In genomic region chr11:119030329-119031047, GRCh38 we compare ENCODE assay signal across 1 cellular context.
TF ChIP-seq lines count a peak whose summit lies in the region.

SLC37A4 (minus strand) TSS chr11:119030877.

TF ChIP-seq in HEK293, 187 proteins besides CTCF, POLR2A, EP300 and RAD21 (continued from another document and continues in another):
- TF ChIP-seq ZNF518A (tag by site-specific recombination; conservative IDR thresholded peaks at IDR 0.05; ENCODE audit: low read depth): no peak
- TF ChIP-seq ZNF157 (tag by site-specific recombination; IDR thresholded peaks at IDR 0.05): no peak
- no peak for TF ChIP-seq ZNF184 (tag by site-specific recombination; IDR thresholded peaks at IDR 0.05)
- no peak for TF ChIP-seq ZNF600 (tag by site-specific recombination; IDR thresholded peaks at IDR 0.05)
- no peak for TF ChIP-seq KLF7 (tag by site-specific recombination; IDR thresholded peaks at IDR 0.05; ENCODE audit: borderline replicate concordance)
- TF ChIP-seq ZNF521 (tag by site-specific recombination; IDR thresholded peaks at IDR 0.05): no peak
- TF ChIP-seq ZNF501 (tag by site-specific recombination; IDR thresholded peaks at IDR 0.05): peak; percentile 73
- TF ChIP-seq ZSCAN23 (tag by site-specific recombination; IDR thresholded peaks at IDR 0.05): no peak
- no peak for TF ChIP-seq ZNF707 (tag by site-specific recombination; IDR thresholded peaks at IDR 0.05)
- TF ChIP-seq ZNF701 (tag by site-specific recombination; IDR thresholded peaks at IDR 0.05): no peak
- no peak for TF ChIP-seq ZBTB17 (tag by site-specific recombination; IDR thresholded peaks at IDR 0.05)
- TF ChIP-seq ZBTB21 (tag by site-specific recombination; IDR thresholded peaks at IDR 0.05): 0 out of 2 replicates have a peak, but pooled peaks have one; percentile 13
- TF ChIP-seq ZNF16 (tag by site-specific recombination; IDR thresholded peaks at IDR 0.05; ENCODE audit: low read depth): no peak
- TF ChIP-seq ZNF266 (tag by site-specific recombination; IDR thresholded peaks at IDR 0.05; ENCODE audit: low read depth): no peak
- no peak for TF ChIP-seq ZNF560 (tag by site-specific recombination; IDR thresholded peaks at IDR 0.05; ENCODE audit: borderline replicate concordance)
- TF ChIP-seq, protein P1, sequence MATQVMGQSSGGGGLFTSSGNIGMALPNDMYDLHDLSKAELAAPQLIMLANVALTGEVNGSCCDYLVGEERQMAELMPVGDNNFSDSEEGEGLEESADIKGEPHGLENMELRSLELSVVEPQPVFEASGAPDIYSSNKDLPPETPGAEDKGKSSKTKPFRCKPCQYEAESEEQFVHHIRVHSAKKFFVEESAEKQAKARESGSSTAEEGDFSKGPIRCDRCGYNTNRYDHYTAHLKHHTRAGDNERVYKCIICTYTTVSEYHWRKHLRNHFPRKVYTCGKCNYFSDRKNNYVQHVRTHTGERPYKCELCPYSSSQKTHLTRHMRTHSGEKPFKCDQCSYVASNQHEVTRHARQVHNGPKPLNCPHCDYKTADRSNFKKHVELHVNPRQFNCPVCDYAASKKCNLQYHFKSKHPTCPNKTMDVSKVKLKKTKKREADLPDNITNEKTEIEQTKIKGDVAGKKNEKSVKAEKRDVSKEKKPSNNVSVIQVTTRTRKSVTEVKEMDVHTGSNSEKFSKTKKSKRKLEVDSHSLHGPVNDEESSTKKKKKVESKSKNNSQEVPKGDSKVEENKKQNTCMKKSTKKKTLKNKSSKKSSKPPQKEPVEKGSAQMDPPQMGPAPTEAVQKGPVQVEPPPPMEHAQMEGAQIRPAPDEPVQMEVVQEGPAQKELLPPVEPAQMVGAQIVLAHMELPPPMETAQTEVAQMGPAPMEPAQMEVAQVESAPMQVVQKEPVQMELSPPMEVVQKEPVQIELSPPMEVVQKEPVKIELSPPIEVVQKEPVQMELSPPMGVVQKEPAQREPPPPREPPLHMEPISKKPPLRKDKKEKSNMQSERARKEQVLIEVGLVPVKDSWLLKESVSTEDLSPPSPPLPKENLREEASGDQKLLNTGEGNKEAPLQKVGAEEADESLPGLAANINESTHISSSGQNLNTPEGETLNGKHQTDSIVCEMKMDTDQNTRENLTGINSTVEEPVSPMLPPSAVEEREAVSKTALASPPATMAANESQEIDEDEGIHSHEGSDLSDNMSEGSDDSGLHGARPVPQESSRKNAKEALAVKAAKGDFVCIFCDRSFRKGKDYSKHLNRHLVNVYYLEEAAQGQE (tag by site-specific recombination; IDR thresholded peaks at IDR 0.05): peak; percentile 57
- peak; percentile 79 for TF ChIP-seq SP2 (tag by site-specific recombination; IDR thresholded peaks at IDR 0.05)
- TF ChIP-seq, protein P2, sequence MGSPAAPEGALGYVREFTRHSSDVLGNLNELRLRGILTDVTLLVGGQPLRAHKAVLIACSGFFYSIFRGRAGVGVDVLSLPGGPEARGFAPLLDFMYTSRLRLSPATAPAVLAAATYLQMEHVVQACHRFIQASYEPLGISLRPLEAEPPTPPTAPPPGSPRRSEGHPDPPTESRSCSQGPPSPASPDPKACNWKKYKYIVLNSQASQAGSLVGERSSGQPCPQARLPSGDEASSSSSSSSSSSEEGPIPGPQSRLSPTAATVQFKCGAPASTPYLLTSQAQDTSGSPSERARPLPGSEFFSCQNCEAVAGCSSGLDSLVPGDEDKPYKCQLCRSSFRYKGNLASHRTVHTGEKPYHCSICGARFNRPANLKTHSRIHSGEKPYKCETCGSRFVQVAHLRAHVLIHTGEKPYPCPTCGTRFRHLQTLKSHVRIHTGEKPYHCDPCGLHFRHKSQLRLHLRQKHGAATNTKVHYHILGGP (tag by site-specific recombination; IDR thresholded peaks at IDR 0.05): no peak
- TF ChIP-seq ZNF449 (tag by site-specific recombination; IDR thresholded peaks at IDR 0.05): no peak
- TF ChIP-seq SP3 (tag by site-specific recombination; IDR thresholded peaks at IDR 0.05): peak; percentile 80
- no peak for TF ChIP-seq ZNF488 (tag by site-specific recombination; IDR thresholded peaks at IDR 0.05)
- no peak for TF ChIP-seq ZNF311 (tag by site-specific recombination; IDR thresholded peaks at IDR 0.05; ENCODE audit: borderline replicate concordance)
- TF ChIP-seq, protein P3, sequence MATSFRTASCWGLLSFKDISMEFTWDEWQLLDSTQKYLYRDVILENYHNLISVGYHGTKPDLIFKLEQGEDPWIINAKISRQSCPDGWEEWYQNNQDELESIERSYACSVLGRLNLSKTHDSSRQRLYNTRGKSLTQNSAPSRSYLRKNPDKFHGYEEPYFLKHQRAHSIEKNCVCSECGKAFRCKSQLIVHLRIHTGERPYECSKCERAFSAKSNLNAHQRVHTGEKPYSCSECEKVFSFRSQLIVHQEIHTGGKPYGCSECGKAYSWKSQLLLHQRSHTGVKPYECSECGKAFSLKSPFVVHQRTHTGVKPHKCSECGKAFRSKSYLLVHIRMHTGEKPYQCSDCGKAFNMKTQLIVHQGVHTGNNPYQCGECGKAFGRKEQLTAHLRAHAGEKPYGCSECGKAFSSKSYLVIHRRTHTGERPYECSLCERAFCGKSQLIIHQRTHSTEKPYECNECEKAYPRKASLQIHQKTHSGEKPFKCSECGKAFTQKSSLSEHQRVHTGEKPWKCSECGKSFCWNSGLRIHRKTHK (tag by site-specific recombination; IDR thresholded peaks at IDR 0.05): no peak
- TF ChIP-seq, protein P4, sequence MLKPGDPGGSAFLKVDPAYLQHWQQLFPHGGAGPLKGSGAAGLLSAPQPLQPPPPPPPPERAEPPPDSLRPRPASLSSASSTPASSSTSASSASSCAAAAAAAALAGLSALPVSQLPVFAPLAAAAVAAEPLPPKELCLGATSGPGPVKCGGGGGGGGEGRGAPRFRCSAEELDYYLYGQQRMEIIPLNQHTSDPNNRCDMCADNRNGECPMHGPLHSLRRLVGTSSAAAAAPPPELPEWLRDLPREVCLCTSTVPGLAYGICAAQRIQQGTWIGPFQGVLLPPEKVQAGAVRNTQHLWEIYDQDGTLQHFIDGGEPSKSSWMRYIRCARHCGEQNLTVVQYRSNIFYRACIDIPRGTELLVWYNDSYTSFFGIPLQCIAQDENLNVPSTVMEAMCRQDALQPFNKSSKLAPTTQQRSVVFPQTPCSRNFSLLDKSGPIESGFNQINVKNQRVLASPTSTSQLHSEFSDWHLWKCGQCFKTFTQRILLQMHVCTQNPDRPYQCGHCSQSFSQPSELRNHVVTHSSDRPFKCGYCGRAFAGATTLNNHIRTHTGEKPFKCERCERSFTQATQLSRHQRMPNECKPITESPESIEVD (tag by site-specific recombination; IDR thresholded peaks at IDR 0.05): no peak
- no peak for TF ChIP-seq GFI1B (tag by site-specific recombination; IDR thresholded peaks at IDR 0.05)
- TF ChIP-seq KLF1 (tag by site-specific recombination; IDR thresholded peaks at IDR 0.05): peak; percentile 23
- 0 out of 2 replicates have a peak, but pooled peaks have one; percentile 44 for TF ChIP-seq ZXDB (tag by site-specific recombination; IDR thresholded peaks at IDR 0.05)
- no peak for TF ChIP-seq ZNF416 (tag by site-specific recombination; IDR thresholded peaks at IDR 0.05)
- TF ChIP-seq ZNF10 (tag by site-specific recombination; IDR thresholded peaks at IDR 0.05): no peak
- peak; percentile 12; the same call in 1 of the 2 replicates for TF ChIP-seq ZNF692 (tag by site-specific recombination; IDR thresholded peaks at IDR 0.05)
- TF ChIP-seq, protein P5, sequence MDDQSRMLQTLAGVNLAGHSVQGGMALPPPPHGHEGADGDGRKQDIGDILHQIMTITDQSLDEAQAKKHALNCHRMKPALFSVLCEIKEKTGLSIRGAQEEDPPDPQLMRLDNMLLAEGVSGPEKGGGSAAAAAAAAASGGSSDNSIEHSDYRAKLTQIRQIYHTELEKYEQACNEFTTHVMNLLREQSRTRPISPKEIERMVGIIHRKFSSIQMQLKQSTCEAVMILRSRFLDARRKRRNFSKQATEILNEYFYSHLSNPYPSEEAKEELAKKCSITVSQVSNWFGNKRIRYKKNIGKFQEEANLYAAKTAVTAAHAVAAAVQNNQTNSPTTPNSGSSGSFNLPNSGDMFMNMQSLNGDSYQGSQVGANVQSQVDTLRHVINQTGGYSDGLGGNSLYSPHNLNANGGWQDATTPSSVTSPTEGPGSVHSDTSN (CRISPR knock-in tag; IDR thresholded peaks at IDR 0.05): no peak
- no peak for TF ChIP-seq ZNF354C (tag by site-specific recombination; IDR thresholded peaks at IDR 0.05; ENCODE audit: borderline replicate concordance, low read depth)
- TF ChIP-seq, protein P6, sequence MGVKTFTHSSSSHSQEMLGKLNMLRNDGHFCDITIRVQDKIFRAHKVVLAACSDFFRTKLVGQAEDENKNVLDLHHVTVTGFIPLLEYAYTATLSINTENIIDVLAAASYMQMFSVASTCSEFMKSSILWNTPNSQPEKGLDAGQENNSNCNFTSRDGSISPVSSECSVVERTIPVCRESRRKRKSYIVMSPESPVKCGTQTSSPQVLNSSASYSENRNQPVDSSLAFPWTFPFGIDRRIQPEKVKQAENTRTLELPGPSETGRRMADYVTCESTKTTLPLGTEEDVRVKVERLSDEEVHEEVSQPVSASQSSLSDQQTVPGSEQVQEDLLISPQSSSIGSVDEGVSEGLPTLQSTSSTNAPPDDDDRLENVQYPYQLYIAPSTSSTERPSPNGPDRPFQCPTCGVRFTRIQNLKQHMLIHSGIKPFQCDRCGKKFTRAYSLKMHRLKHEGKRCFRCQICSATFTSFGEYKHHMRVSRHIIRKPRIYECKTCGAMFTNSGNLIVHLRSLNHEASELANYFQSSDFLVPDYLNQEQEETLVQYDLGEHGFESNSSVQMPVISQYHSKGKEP (tag by site-specific recombination; IDR thresholded peaks at IDR 0.05): no peak
- TF ChIP-seq, protein P7, sequence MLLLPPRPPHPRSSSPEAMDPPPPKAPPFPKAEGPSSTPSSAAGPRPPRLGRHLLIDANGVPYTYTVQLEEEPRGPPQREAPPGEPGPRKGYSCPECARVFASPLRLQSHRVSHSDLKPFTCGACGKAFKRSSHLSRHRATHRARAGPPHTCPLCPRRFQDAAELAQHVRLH (tag by site-specific recombination; IDR thresholded peaks at IDR 0.05): no peak
- TF ChIP-seq ZNF677 (tag by site-specific recombination; IDR thresholded peaks at IDR 0.05): no peak
- no peak for TF ChIP-seq ZNF670 (tag by site-specific recombination; IDR thresholded peaks at IDR 0.05; ENCODE audit: low read depth)
- peak; percentile 62; the same call in 1 of the 2 replicates for TF ChIP-seq KLF8 (tag by site-specific recombination; IDR thresholded peaks at IDR 0.05)
- TF ChIP-seq ZNF121 (tag by site-specific recombination; IDR thresholded peaks at IDR 0.05): 0 out of 2 replicates have a peak, but pooled peaks have one; percentile 10
- 0 out of 2 replicates have a peak, but pooled peaks have one; percentile 20 for TF ChIP-seq ZNF660 (tag by site-specific recombination; IDR thresholded peaks at IDR 0.05)
